Comparison of ENCODE assay signal across 8 cellular contexts in genomic region chr19:19460258-19460731, GRCh38. TPM values are rescaled to one million over a fixed set of nuclear protein-coding genes. Genes with fewer than 3 reads are reported as not detected.
A peak's percentile ranks its signal among the peaks of the same experiment; 100 is the strongest.
DNase-seq lines count a peak whose midpoint lies in the region; ATAC-seq and TF ChIP-seq lines count a peak whose summit lies in the region.

No MANE protein-coding gene starts in this region.

- POLR2A ChIA-PET in activated CD4-positive, alpha-beta T cell treated with anti-CD3 and anti-CD28 coated beads, Interleukin-2, amount 10 ng/mL, durations not matched to agents 7 days and 5 days (lab: Charles Lee) = no interaction called here

- peaks cover 4% of the 10 kb centered on the region for H3K9me3 Mint-ChIP-seq in activated CD4-positive, alpha-beta T cell treated with anti-CD3 and anti-CD28 coated beads, Interleukin-2, amount 10 ng/mL, durations not matched to agents 7 days and 5 days

- H3K27ac Mint-ChIP-seq in activated CD4-positive, alpha-beta T cell treated with anti-CD3 and anti-CD28 coated beads, Interleukin-2, amount 10 ng/mL, durations not matched to agents 7 days and 5 days = peak overlapping the region; percentile 99

- H3K27me3 Mint-ChIP-seq in activated CD4-positive, alpha-beta T cell treated with anti-CD3 and anti-CD28 coated beads, Interleukin-2, amount 10 ng/mL, durations not matched to agents 7 days and 5 days = no peaks in the 10 kb centered on the region

- H3K27ac ChIP-seq in right cardiac atrium (ENCODE audit: low read length) (peak overlapping the region; percentile 21), thoracic aorta (peak overlapping the region; percentile 76 to 82)

- no peak for TF ChIP-seq CTCF in thoracic aorta (IDR thresholded peaks at IDR 0.05)

- H3K9me3 ChIP-seq in right cardiac atrium (ENCODE audit: control insufficient read depth, low read length) (no peaks in the 10 kb centered on the region), thoracic aorta (no peaks in the 10 kb centered on the region)

- intact Hi-C loops in right cardiac atrium (cut with DNase I) = no loop called here

- DNase-seq in activated CD4-positive, alpha-beta T cell treated with anti-CD3 and anti-CD28 coated beads for 4 hours = peak; percentile 18 to 26
- no peak for DNase-seq in activated CD4-positive, alpha-beta T cell treated with anti-CD3 and anti-CD28 coated beads for 1 hour
- peak; percentile 32 for DNase-seq in activated CD4-positive, alpha-beta T cell treated with anti-CD3 and anti-CD28 coated beads, Interleukin-2, amount 10 ng/mL, durations not matched to agents 7 days and 5 days
- no peak for DNase-seq in right cardiac atrium
- no peak for DNase-seq in thoracic aorta (ENCODE audit: low spot score)
- DNase-seq in RPMI8226 = no peak
- DNase-seq in NCI-H146 (lab: John Stamatoyannopoulos, UW) = no peak

- ATAC-seq in right cardiac atrium = peak in 1 of 2 donors; percentile 2
- no peak for ATAC-seq in thoracic aorta (ENCODE audit: insufficient number of reproducible peaks, low FRiP score, low read depth)
- no peak for ATAC-seq in HG03460 (IDR thresholded peaks at IDR 0.05; ENCODE audit: unreplicated experiment)

- CTCF ChIA-PET in activated CD4-positive, alpha-beta T cell treated with anti-CD3 and anti-CD28 coated beads, Interleukin-2, amount 10 ng/mL, durations not matched to agents 7 days and 5 days (lab: Charles Lee) = interaction anchor here (1.1 to 3.0 kb wide), 5 partner anchors 9 to 26 kb away, joined by 3 to 11 read pairs (median 3); no protein-coding TSS in a partner anchor

- H3K36me3 ChIP-seq in thoracic aorta = no peaks in the 10 kb centered on the region

- peaks cover 26% of the 10 kb centered on the region for H3K36me3 Mint-ChIP-seq in activated CD4-positive, alpha-beta T cell treated with anti-CD3 and anti-CD28 coated beads, Interleukin-2, amount 10 ng/mL, durations not matched to agents 7 days and 5 days (ENCODE audit: low read depth)

- H3K27me3 ChIP-seq in right cardiac atrium (ENCODE audit: control insufficient read depth, insufficient read depth) (no peaks in the 10 kb centered on the region), thoracic aorta (replicated peaks; ENCODE audit: insufficient read depth) (no peaks in the 10 kb centered on the region)

- WGBS in right cardiac atrium = 56% methylated on average over 10 of the region's 10 CpGs

- peaks cover 44% of the 10 kb centered on the region for H3K4me1 ChIP-seq in right cardiac atrium (ENCODE audit: control insufficient read depth, insufficient read depth, low read length)
- peaks cover 61 to 72% of the 10 kb centered on the region in 2 donors for H3K4me1 ChIP-seq in thoracic aorta (ENCODE audit: control insufficient read depth in 1 of 2, low read depth in 2 of 2)

- H3K4me1 Mint-ChIP-seq in activated CD4-positive, alpha-beta T cell treated with anti-CD3 and anti-CD28 coated beads, Interleukin-2, amount 10 ng/mL, durations not matched to agents 7 days and 5 days = peaks cover 81% of the 10 kb centered on the region

- H3K4me3 Mint-ChIP-seq in activated CD4-positive, alpha-beta T cell treated with anti-CD3 and anti-CD28 coated beads, Interleukin-2, amount 10 ng/mL, durations not matched to agents 7 days and 5 days = peak overlapping the region; percentile 70

- no peak overlapping the region for H3K4me3 ChIP-seq in right cardiac atrium (ENCODE audit: low read length)
- peak overlapping the region; percentile 65 for H3K4me3 ChIP-seq in thoracic aorta

RNA-seq across cellular contexts. Expression of gene GATAD2A, which starts 54.8 kb away (rescaled TPM):
- total RNA-seq in activated CD4-positive, alpha-beta T cell treated with anti-CD3 and anti-CD28 coated beads, Interleukin-2, amount 10 ng/mL, durations not matched to agents 7 days and 5 days = 100 to 1,000 TPM; 122 to 135 TPM
- 10 to 100 TPM; 31.4 to 53.9 (median 36.0) TPM for total RNA-seq in right cardiac atrium
- polyA plus RNA-seq in right cardiac atrium = 12.2 TPM
- total RNA-seq in thoracic aorta = 10 to 100 TPM; 55.9 to 79.1 TPM

RNA-seq across cellular contexts. Expression of gene TSSK6, which starts 55.1 kb away (rescaled TPM):
- 1 to 10 TPM; 3.7 to 4.4 TPM for total RNA-seq in activated CD4-positive, alpha-beta T cell treated with anti-CD3 and anti-CD28 coated beads, Interleukin-2, amount 10 ng/mL, durations not matched to agents 7 days and 5 days
- total RNA-seq in right cardiac atrium = under 1 TPM; 0.28 to 0.97 (median 0.82) TPM
- 0.77 TPM for polyA plus RNA-seq in right cardiac atrium
- total RNA-seq in thoracic aorta = 1 to 10 TPM; 1.5 to 3.6 TPM

RNA-seq across cellular contexts. Expression of gene NDUFA13, which starts 55.7 kb away (rescaled TPM):
- total RNA-seq in activated CD4-positive, alpha-beta T cell treated with anti-CD3 and anti-CD28 coated beads, Interleukin-2, amount 10 ng/mL, durations not matched to agents 7 days and 5 days = 100 to 1,000 TPM; 314 to 363 TPM
- total RNA-seq in right cardiac atrium (1,000 to 10,000 TPM in 1 of 4 donors, 100 to 1,000 TPM in 3; 785 to 1,013 (median 850) TPM), thoracic aorta (10 to 100 TPM; 15.5 to 60.8 TPM)
- polyA plus RNA-seq in right cardiac atrium = 1,226 TPM

Comparison
In these comparisons a context has a peak if more than half of its experiments do, and no peak if none do; other contexts are left out.
1. DNase-seq: peak in activated CD4-positive, alpha-beta T cell treated with anti-CD3 and anti-CD28 coated beads for 4 hours (2 of 2) and activated CD4-positive, alpha-beta T cell treated with anti-CD3 and anti-CD28 coated beads, Interleukin-2, amount 10 ng/mL, durations not matched to agents 7 days and 5 days (single experiment); none in activated CD4-positive, alpha-beta T cell treated with anti-CD3 and anti-CD28 coated beads for 1 hour (single experiment), right cardiac atrium (0 of 3), thoracic aorta (single experiment), RPMI8226 (single experiment) and NCI-H146 (single experiment).
2. RNA of gene NDUFA13, which starts 55.7 kb away (total RNA-seq): 785 to 1,013 TPM in right cardiac atrium and 314 to 363 TPM in activated CD4-positive, alpha-beta T cell treated with anti-CD3 and anti-CD28 coated beads, Interleukin-2, amount 10 ng/mL, durations not matched to agents 7 days and 5 days; 15.5 to 60.8 TPM in thoracic aorta; every median in the first group is over 4 times any median in the second.